In the genomic region with DNA sequence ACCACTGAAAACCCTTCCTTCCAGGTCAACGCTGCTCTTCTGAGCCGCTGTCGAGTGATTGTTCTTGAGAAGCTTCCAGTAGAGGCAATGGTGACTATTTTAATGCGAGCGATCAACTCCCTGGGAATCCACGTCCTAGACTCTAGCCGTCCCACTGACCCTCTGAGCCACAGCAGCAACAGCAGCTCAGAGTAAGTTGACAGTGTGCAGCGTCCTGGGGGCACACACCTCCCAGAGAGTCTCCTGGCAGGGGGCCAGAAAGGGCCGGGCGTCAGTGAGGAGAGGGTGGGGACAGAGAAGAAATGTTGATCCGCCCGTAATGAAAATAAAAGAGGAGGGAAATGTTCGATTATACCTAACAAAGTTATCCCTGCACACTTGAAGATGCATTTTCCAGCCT, we compare ENCODE assay signal across 1 cellular context.
TF ChIP-seq lines count a peak whose summit lies in the region.

No MANE protein-coding gene starts in this region.

TF ChIP-seq in K562, 482 proteins besides CTCF, POLR2A, EP300 and RAD21 (continued from another document):
- TF ChIP-seq, protein P1, sequence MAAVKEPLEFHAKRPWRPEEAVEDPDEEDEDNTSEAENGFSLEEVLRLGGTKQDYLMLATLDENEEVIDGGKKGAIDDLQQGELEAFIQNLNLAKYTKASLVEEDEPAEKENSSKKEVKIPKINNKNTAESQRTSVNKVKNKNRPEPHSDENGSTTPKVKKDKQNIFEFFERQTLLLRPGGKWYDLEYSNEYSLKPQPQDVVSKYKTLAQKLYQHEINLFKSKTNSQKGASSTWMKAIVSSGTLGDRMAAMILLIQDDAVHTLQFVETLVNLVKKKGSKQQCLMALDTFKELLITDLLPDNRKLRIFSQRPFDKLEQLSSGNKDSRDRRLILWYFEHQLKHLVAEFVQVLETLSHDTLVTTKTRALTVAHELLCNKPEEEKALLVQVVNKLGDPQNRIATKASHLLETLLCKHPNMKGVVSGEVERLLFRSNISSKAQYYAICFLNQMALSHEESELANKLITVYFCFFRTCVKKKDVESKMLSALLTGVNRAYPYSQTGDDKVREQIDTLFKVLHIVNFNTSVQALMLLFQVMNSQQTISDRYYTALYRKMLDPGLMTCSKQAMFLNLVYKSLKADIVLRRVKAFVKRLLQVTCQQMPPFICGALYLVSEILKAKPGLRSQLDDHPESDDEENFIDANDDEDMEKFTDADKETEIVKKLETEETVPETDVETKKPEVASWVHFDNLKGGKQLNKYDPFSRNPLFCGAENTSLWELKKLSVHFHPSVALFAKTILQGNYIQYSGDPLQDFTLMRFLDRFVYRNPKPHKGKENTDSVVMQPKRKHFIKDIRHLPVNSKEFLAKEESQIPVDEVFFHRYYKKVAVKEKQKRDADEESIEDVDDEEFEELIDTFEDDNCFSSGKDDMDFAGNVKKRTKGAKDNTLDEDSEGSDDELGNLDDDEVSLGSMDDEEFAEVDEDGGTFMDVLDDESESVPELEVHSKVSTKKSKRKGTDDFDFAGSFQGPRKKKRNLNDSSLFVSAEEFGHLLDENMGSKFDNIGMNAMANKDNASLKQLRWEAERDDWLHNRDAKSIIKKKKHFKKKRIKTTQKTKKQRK (IDR thresholded peaks at IDR 0.05; ENCODE audit: borderline replicate concordance, low read depth, low read length) = no peak
- TF ChIP-seq HDAC1 (IDR thresholded peaks at IDR 0.05) = peak in 1 of 2 experiments; percentile 51; a peak in 1 of 4 replicates
- TF ChIP-seq DPF2 (IDR thresholded peaks at IDR 0.05) = peak; percentile 21; the same call in 1 of the 2 replicates
- 0 out of 2 replicates have a peak, but pooled peaks have one; percentile 17 for TF ChIP-seq CXXC5 (CRISPR knock-in tag; IDR thresholded peaks at IDR 0.05)
- 0 out of 4 replicates have a peak, but pooled peaks of 1 of the 2 experiments have one; percentile 19 for TF ChIP-seq NRF1 (conservative IDR thresholded peaks at IDR 0.05 in 1 of 2, IDR thresholded peaks at IDR 0.05 in 1 of 2)
TF ChIP-seq in K562: peak in this region for 33.
